23 cellular contexts compared by ENCODE assay signal in genomic region chrX:48996969-48997368, GRCh38. TPM values are rescaled to one million over a fixed set of nuclear protein-coding genes. Genes with fewer than 3 reads are reported as not detected.
DNase-seq lines count a peak whose midpoint lies in the region; FAIRE-seq and TF ChIP-seq lines count a peak whose summit lies in the region.
"Had no signal": no experiment of that assay in that cellular context is flagged by ENCODE, and none has a peak within 500 bp of the region (broad histone marks: within the 10 kb centered on the region; RNA-seq: fewer than 3 reads in every experiment).

No MANE protein-coding gene starts in this region.

- DNase-seq in activated CD4-positive, alpha-beta T cell treated with anti-CD3 and anti-CD28 coated beads, Interleukin-2, amount 50 U/mL, for 1 hour = peak; percentile 6
- DNase-seq in activated CD4-positive, alpha-beta T cell treated with anti-CD3 and anti-CD28 coated beads for 4 hours = no peak
- DNase-seq in astrocyte (ENCODE audit: low read depth) (no peak), myocyte (ENCODE audit: low read depth) (peak; percentile 2), NCI-H1105 (lab: John Stamatoyannopoulos, UW) (no peak), HEK293T (ENCODE audit: extremely low spot score) (no peak), superior temporal gyrus (ENCODE audit: extremely low spot score) (no peak)
- DNase-seq: activated B cell treated with CpG ODN at 0.5 μM for 24 hours, amygdala, caudate nucleus, esophagus squamous epithelium, GOT3, IMR-90, left colon, NCI-H2029, NCI-H446 treated with DMSO at 0.1 percent for 48 hours had no signal

- H3K4me2 ChIP-seq in astrocyte (ENCODE audit: low read length) = no peak overlapping the region
- H3K4me2 ChIP-seq: BLaER1 had no signal

- H3K27me3 Mint-ChIP-seq in astrocyte (ENCODE audit: low read depth, unreplicated experiment) = no peaks in the 10 kb centered on the region
- H3K27me3 Mint-ChIP-seq: activated B cell treated with CpG ODN at 0.5 μM for 24 hours had no signal

- no peak for TF ChIP-seq EP300 in Ishikawa (IDR thresholded peaks at IDR 0.05; ENCODE audit: borderline replicate concordance)

- TF ChIP-seq CTCF in astrocyte (IDR thresholded peaks at IDR 0.05; ENCODE audit: insufficient read depth, low read depth, low read length) = no peak

- H3K27ac ChIP-seq in astrocyte (ENCODE audit: low read depth, low read length) = no peak overlapping the region
- H3K27ac ChIP-seq: BLaER1, esophagus squamous epithelium had no signal

- POLR2A ChIA-PET in HEK293T (lab: Yijun Ruan, JAX) = no interaction called here

- peaks cover 8% of the 10 kb centered on the region for H3K36me3 Mint-ChIP-seq in astrocyte (ENCODE audit: low read depth, unreplicated experiment)

- no peak overlapping the region for H3K27ac Mint-ChIP-seq in astrocyte (ENCODE audit: unreplicated experiment)
- H3K27ac Mint-ChIP-seq: activated B cell treated with CpG ODN at 0.5 μM for 24 hours; mesothelial cell of epicardium; T-helper 1 cell treated with Interleukin-12 subunit alpha and Interleukin-12 subunit beta and Interleukin-4 antibody, amounts not matched to agents 30 μg/mL and 1 μg/mL, for 36 hours had no signal

- H3K4me3 Mint-ChIP-seq in astrocyte (ENCODE audit: unreplicated experiment) = no peak overlapping the region
- H3K4me3 Mint-ChIP-seq: activated B cell treated with CpG ODN at 0.5 μM for 24 hours; mesothelial cell of epicardium; T-helper 1 cell treated with Interleukin-12 subunit alpha and Interleukin-12 subunit beta and Interleukin-4 antibody, amounts not matched to agents 30 μg/mL and 1 μg/mL, for 36 hours had no signal

- no peaks in the 10 kb centered on the region for H3K9me3 ChIP-seq in astrocyte (ENCODE audit: insufficient read depth, low read depth, low read length)
- H3K9me3 ChIP-seq: esophagus squamous epithelium had no signal

- H3K79me2 ChIP-seq in astrocyte (ENCODE audit: insufficient read depth, low read length) = peaks cover 15% of the 10 kb centered on the region

- FAIRE-seq in astrocyte (lab: Jason Lieb, UNC) = peak; percentile 26
- FAIRE-seq: A204.1, G401.6, GM19239 had no signal

- H4K20me1 ChIP-seq in astrocyte (ENCODE audit: insufficient read depth, low read length) = peaks cover 9% of the 10 kb centered on the region

- CTCF ChIA-PET in HEK293T (lab: Yijun Ruan, JAX) = no interaction called here

- H3K4me3 ChIP-seq in astrocyte (ENCODE audit: insufficient read depth, low read depth, low read length) = no peak overlapping the region
- H3K4me3 ChIP-seq: BLaER1, esophagus squamous epithelium had no signal

- H3K4me1 ChIP-seq in astrocyte (ENCODE audit: insufficient read depth, low read length) = peaks cover 8% of the 10 kb centered on the region

- H3K9me3 Mint-ChIP-seq in astrocyte (ENCODE audit: unreplicated experiment) = no peaks in the 10 kb centered on the region
- H3K9me3 Mint-ChIP-seq: activated B cell treated with CpG ODN at 0.5 μM for 24 hours; T-helper 1 cell treated with Interleukin-12 subunit alpha and Interleukin-12 subunit beta and Interleukin-4 antibody, amounts not matched to agents 30 μg/mL and 1 μg/mL, for 36 hours had no signal

- H3K27me3 ChIP-seq in astrocyte (ENCODE audit: insufficient read depth, low read length) = no peaks in the 10 kb centered on the region
- H3K27me3 ChIP-seq: esophagus squamous epithelium had no signal

- H3K36me3 ChIP-seq in astrocyte (ENCODE audit: insufficient read depth, low read length) = no peaks in the 10 kb centered on the region

- H3K9ac ChIP-seq in astrocyte (ENCODE audit: low read length) = no peak overlapping the region
- H3K9ac ChIP-seq: BLaER1 had no signal

- TF ChIP-seq RAD21 in Ishikawa (IDR thresholded peaks at IDR 0.05; ENCODE audit: low read depth) = no peak

- no peak overlapping the region for H2AFZ ChIP-seq in astrocyte (ENCODE audit: low read depth, low read length)

- peaks cover 8% of the 10 kb centered on the region for H3K4me1 Mint-ChIP-seq in astrocyte (ENCODE audit: low read depth, unreplicated experiment)

TF ChIP-seq in Ishikawa, 13 proteins besides CTCF, POLR2A, EP300 and RAD21:
- no peak for TF ChIP-seq CEBPB (IDR thresholded peaks at IDR 0.05)
- 0 out of 2 replicates have a peak, but pooled peaks have one; percentile 43 for TF ChIP-seq ZBTB7A (IDR thresholded peaks at IDR 0.05; ENCODE audit: low read depth)
- peak; percentile 88 for TF ChIP-seq REST (IDR thresholded peaks at IDR 0.05; ENCODE audit: low read depth)

TF ChIP-seq in HEK293T, 16 proteins besides CTCF, POLR2A, EP300 and RAD21:
- no peak for TF ChIP-seq TARDBP (IDR thresholded peaks at IDR 0.05)
- TF ChIP-seq NFRKB (IDR thresholded peaks at IDR 0.05) = no peak
- TF ChIP-seq FOXK2 (IDR thresholded peaks at IDR 0.05) = no peak
- TF ChIP-seq ELF4 (IDR thresholded peaks at IDR 0.05) = no peak
- no peak for TF ChIP-seq SUZ12 (IDR thresholded peaks at IDR 0.05)
- no peak for TF ChIP-seq HDGF (IDR thresholded peaks at IDR 0.05; ENCODE audit: borderline replicate concordance)
- no peak for TF ChIP-seq L3MBTL2 (conservative IDR thresholded peaks at IDR 0.05)
- no peak for TF ChIP-seq BHLHE40 (IDR thresholded peaks at IDR 0.05; ENCODE audit: borderline replicate concordance)
- TF ChIP-seq CTBP1 (IDR thresholded peaks at IDR 0.05; ENCODE audit: borderline replicate concordance) = no peak
- no peak for TF ChIP-seq SP1 (IDR thresholded peaks at IDR 0.05)
- TF ChIP-seq FOXA1 (IDR thresholded peaks at IDR 0.05) = no peak
- TF ChIP-seq PKNOX1 (IDR thresholded peaks at IDR 0.05) = no peak

RNA-seq across cellular contexts. Expression of gene GRIPAP1, which starts 5.1 kb away (rescaled TPM):
- 41.7 and 43.4 TPM in 2 replicates for total RNA-seq in astrocyte
- 22.4 and 24.4 TPM in 2 replicates for total RNA-seq in myocyte
- polyA plus RNA-seq in myocyte (2012) = 33.6 TPM

RNA-seq across cellular contexts. Expression of gene KCND1, which starts 25.3 kb away (rescaled TPM):
- total RNA-seq in astrocyte = 5.2 and 5.6 TPM in 2 replicates
- 0.10 and 0.21 TPM in 2 replicates for total RNA-seq in myocyte
- 1.00 TPM for polyA plus RNA-seq in myocyte (2012)

RNA-seq across cellular contexts. Expression of gene OTUD5, which starts 39.6 kb away (rescaled TPM):
- total RNA-seq in astrocyte (56.1 and 62.5 TPM in 2 replicates), myocyte (27.0 and 27.9 TPM in 2 replicates)
- polyA plus RNA-seq in myocyte (2012) = 53.1 TPM

RNA-seq across cellular contexts. Expression of gene TFE3, which starts 46.2 kb away (rescaled TPM):
- total RNA-seq in astrocyte (46.5 and 53.4 TPM in 2 replicates), myocyte (36.9 and 39.6 TPM in 2 replicates)
- 61.4 TPM for polyA plus RNA-seq in myocyte (2012)

Comparison
In these comparisons a context has a peak if more than half of its experiments do, and no peak if none do; other contexts are left out.
1. DNase-seq: peak in activated CD4-positive, alpha-beta T cell treated with anti-CD3 and anti-CD28 coated beads, Interleukin-2, amount 50 U/mL, for 1 hour (single experiment) and myocyte (single experiment); none in activated CD4-positive, alpha-beta T cell treated with anti-CD3 and anti-CD28 coated beads for 4 hours (0 of 2), astrocyte (single experiment), NCI-H1105 (single experiment), HEK293T (single experiment) and superior temporal gyrus (single experiment).